In the genomic region with DNA sequence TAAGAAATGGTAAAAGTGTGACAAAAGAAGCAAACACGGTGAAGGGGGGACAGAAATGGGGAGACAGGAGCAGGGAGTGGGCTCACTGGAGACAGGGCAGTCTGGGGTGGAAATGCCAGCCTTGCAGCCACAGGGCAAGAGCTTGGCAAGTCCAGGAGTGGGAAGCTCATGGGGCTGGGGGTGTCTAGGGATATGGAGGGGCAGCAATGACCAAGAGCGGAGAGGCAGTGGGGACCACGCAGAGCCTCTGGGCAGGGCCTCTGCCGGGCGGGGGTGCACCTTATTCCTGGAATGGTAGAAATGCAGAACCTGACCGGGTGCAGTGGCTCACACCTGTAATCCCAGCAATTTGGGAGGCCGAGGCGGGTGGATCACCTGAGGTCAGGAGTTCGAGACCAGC, we compare ENCODE assay signal across 28 cellular contexts. TPM values are rescaled to one million over a fixed set of nuclear protein-coding genes. Genes with fewer than 3 reads are reported as not detected.
"Had no signal": no experiment of that assay in that cellular context is flagged by ENCODE, and none has a peak within 500 bp of the region (broad histone marks: within the 10 kb centered on the region; RNA-seq: fewer than 3 reads in every experiment).

No MANE protein-coding gene starts in this region.

- H3K27ac Mint-ChIP-seq: immature natural killer cell, nephron progenitor cell, type B pancreatic cell had no signal

- H3K4me3 Mint-ChIP-seq: immature natural killer cell; naive thymus-derived CD4-positive, alpha-beta T cell; nephron progenitor cell; stimulated activated naive B cell treated with anti-CD40 and anti-IgM and Interleukin-4, amounts not matched to agents 10 μg/mL and 1 μg/mL and 100 μg/mL, for 72 hours; stimulated activated naive CD8-positive, alpha-beta T cell treated with anti-CD3 and anti-CD28 coated beads, Interleukin-15, amount 100 ng/mL, for 72 hours; type B pancreatic cell had no signal

- H3K27me3 ChIP-seq: dorsolateral prefrontal cortex, esophagus muscularis mucosa, gastrocnemius medialis, heart right ventricle, spleen had no signal

- ATAC-seq: gastrocnemius medialis; heart right ventricle; left colon; naive thymus-derived CD4-positive, alpha-beta T cell; sciatic nerve; stimulated activated naive B cell treated with anti-CD40 and anti-IgM and Interleukin-4, amounts not matched to agents 10 μg/mL and 1 μg/mL and 100 μg/mL, for 72 hours; stimulated activated naive CD8-positive, alpha-beta T cell treated with anti-CD3 and anti-CD28 coated beads, Interleukin-15, amount 100 ng/mL, for 72 hours had no signal

- H3K9me3 ChIP-seq: esophagus muscularis mucosa, gastrocnemius medialis, heart right ventricle, spleen, thoracic aorta had no signal

- H3K9me3 Mint-ChIP-seq: immature natural killer cell; naive thymus-derived CD4-positive, alpha-beta T cell; nephron progenitor cell; stimulated activated naive B cell treated with anti-CD40 and anti-IgM and Interleukin-4, amounts not matched to agents 10 μg/mL and 1 μg/mL and 100 μg/mL, for 72 hours; stimulated activated naive CD8-positive, alpha-beta T cell treated with anti-CD3 and anti-CD28 coated beads, Interleukin-15, amount 100 ng/mL, for 72 hours; type B pancreatic cell had no signal

- H3K27me3 Mint-ChIP-seq: naive thymus-derived CD4-positive, alpha-beta T cell; stimulated activated naive CD8-positive, alpha-beta T cell treated with anti-CD3 and anti-CD28 coated beads, Interleukin-15, amount 100 ng/mL, for 72 hours had no signal

- DNase-seq: cortex of kidney; dorsolateral prefrontal cortex; effector CD8-positive, alpha-beta T cell; gastrocnemius medialis; heart right ventricle; hypothalamus; immature natural killer cell; left colon; mammary epithelial cell; naive thymus-derived CD4-positive, alpha-beta T cell; nephron progenitor cell; spleen; stimulated activated CD4-positive, alpha-beta T cell treated with anti-CD3 and anti-CD28 coated beads, Interleukin-15, amount 100 ng/mL, for 24 hours; stimulated activated CD4-positive, alpha-beta T cell treated with anti-CD3 and anti-CD28 coated beads, Interleukin-1b, Interleukin-23, amount 100 ng/mL, for 48 hours; stimulated activated CD4-positive, alpha-beta T cell treated with anti-CD3 and anti-CD28 coated beads, Interleukin-4, amount 100 ng/mL, for 24 hours; stimulated activated naive B cell treated with anti-CD40 and anti-IgM and Interleukin-4, amounts not matched to agents 10 μg/mL and 1 μg/mL and 100 μg/mL, for 72 hours; stimulated activated naive CD8-positive, alpha-beta T cell treated with anti-CD3 and anti-CD28 coated beads, Interleukin-15, amount 100 ng/mL, for 72 hours had no signal

- H3K4me3 ChIP-seq: dorsolateral prefrontal cortex, esophagus muscularis mucosa, gastrocnemius medialis, heart right ventricle, spleen, thoracic aorta had no signal

- H3K27ac ChIP-seq: dorsolateral prefrontal cortex, epithelial cell of prostate, esophagus muscularis mucosa, gastrocnemius medialis, heart right ventricle, spleen, thoracic aorta had no signal

- H3K36me3 Mint-ChIP-seq: immature natural killer cell; naive thymus-derived CD4-positive, alpha-beta T cell; type B pancreatic cell had no signal

- H3K36me3 ChIP-seq: esophagus muscularis mucosa, gastrocnemius medialis, heart right ventricle, spleen, thoracic aorta had no signal

RNA-seq across cellular contexts. Expression of a gene that starts 12.6 kb away (rescaled TPM):
- total RNA-seq: esophagus muscularis mucosa, fibroblast of villous mesenchyme, gastrocnemius medialis, mammary epithelial cell, mesenteric fat pad, osteocyte, pulmonary artery endothelial cell, sciatic nerve, skeletal muscle tissue, thoracic aorta had no signal
- polyA plus RNA-seq: immature natural killer cell, keratinocyte, mammary epithelial cell had no signal
